In the genomic region with DNA sequence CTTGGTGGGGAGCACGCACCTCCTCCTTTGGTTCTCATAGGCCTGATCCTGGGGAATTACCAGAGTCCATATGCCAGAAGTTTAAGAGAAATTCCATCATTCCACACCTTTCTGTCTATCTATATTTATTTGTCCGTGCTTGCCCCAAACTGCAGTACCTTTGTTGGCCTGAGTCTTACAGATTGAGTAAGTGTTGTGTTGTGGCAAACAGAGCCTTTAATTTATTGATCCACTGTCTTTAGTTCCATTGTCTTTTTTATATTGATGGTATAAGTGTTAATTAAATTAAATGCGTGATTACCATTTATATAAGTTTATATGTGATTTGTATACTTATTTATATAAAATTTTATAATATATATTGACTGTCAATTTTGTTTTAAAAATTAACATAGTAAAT, we compare ENCODE assay signal across 15 cellular contexts. TPM values are rescaled to one million over a fixed set of nuclear protein-coding genes. Genes with fewer than 3 reads are reported as not detected.
A peak's percentile ranks its signal among the peaks of the same experiment; 100 is the strongest.
DNase-seq lines count a peak whose midpoint lies in the region; ATAC-seq and TF ChIP-seq lines count a peak whose summit lies in the region.
"Had no signal": no experiment of that assay in that cellular context is flagged by ENCODE, and none has a peak within 500 bp of the region (broad histone marks: within the 10 kb centered on the region; RNA-seq: fewer than 3 reads in every experiment).

No MANE protein-coding gene starts in this region.

- ATAC-seq in HG02798 (IDR thresholded peaks at IDR 0.05; ENCODE audit: poor library complexity, unreplicated experiment): no peak
- no peak for ATAC-seq in effector memory CD8-positive, alpha-beta T cell (replicated peaks)
- ATAC-seq: right cardiac atrium had no signal

- H3K4me3 ChIP-seq in NB4 (ENCODE audit: low read depth, low read length): no peak overlapping the region
- no peak overlapping the region for H3K4me3 ChIP-seq in uterus

- TF ChIP-seq POLR2A in NB4 (IDR thresholded peaks at IDR 0.05; ENCODE audit: extremely low read depth, insufficient read length): no peak
- no peak for TF ChIP-seq POLR2A in uterus (IDR thresholded peaks at IDR 0.05)

- H3K4me1 ChIP-seq in uterus: no peaks in the 10 kb centered on the region

- H3K4me3 Mint-ChIP-seq in endothelial cell (ENCODE audit: unreplicated experiment): no peak overlapping the region
- no peak overlapping the region for H3K4me3 Mint-ChIP-seq in progenitor cell of endocrine pancreas (ENCODE audit: low read depth)
- no peak overlapping the region for H3K4me3 Mint-ChIP-seq in effector memory CD8-positive, alpha-beta T cell

- peak; percentile 30 for DNase-seq in DMS 273 (lab: John Stamatoyannopoulos, UW; ENCODE audit: unreplicated experiment)
- DNase-seq in DMS 273 treated with DMSO at 0.1 percent for 48 hours (lab: John Stamatoyannopoulos, UW): no peak
- DNase-seq in NB4 (ENCODE audit: low read depth): peak; percentile 11
- DNase-seq in endothelial cell (ENCODE audit: low spot score): no peak
- DNase-seq in progenitor cell of endocrine pancreas (ENCODE audit: low spot score, unreplicated experiment): no peak
- no peak for DNase-seq in uterus
- no peak for DNase-seq in effector memory CD8-positive, alpha-beta T cell
- DNase-seq: activated CD4-positive, CD25-positive, alpha-beta regulatory T cell treated with anti-CD3 and anti-CD28 coated beads, Interleukin-2, amount 50 U/mL, for 72 hours; erythroblast; Karpas-422; NCI-H446 treated with DMSO at 0.1 percent for 48 hours; SHP77 had no signal

- TF ChIP-seq CTCF in NB4 (IDR thresholded peaks at IDR 0.05; ENCODE audit: low read depth, low read length): no peak
- TF ChIP-seq CTCF in endothelial cell (IDR thresholded peaks at IDR 0.05; ENCODE audit: unreplicated experiment): peak; percentile 38
- peak; percentile 54 for TF ChIP-seq CTCF in progenitor cell of endocrine pancreas (IDR thresholded peaks at IDR 0.05; ENCODE audit: unreplicated experiment)
- TF ChIP-seq CTCF in uterus (IDR thresholded peaks at IDR 0.05): no peak

- H3K9me3 Mint-ChIP-seq in endothelial cell (ENCODE audit: unreplicated experiment) (no peaks in the 10 kb centered on the region), progenitor cell of endocrine pancreas (ENCODE audit: low read depth) (no peaks in the 10 kb centered on the region)
- no peaks in the 10 kb centered on the region for H3K9me3 Mint-ChIP-seq in effector memory CD8-positive, alpha-beta T cell

- no peaks in the 10 kb centered on the region for H3K27me3 ChIP-seq in uterus

- H3K9me3 ChIP-seq in uterus: no peaks in the 10 kb centered on the region

- H3K27ac Mint-ChIP-seq in endothelial cell (ENCODE audit: unreplicated experiment) (no peak overlapping the region), progenitor cell of endocrine pancreas (no peak overlapping the region)
- no peak overlapping the region for H3K27ac Mint-ChIP-seq in effector memory CD8-positive, alpha-beta T cell

- no peaks in the 10 kb centered on the region for H3K36me3 ChIP-seq in uterus

- H3K4me1 Mint-ChIP-seq in endothelial cell (ENCODE audit: unreplicated experiment) (peaks cover 3% of the 10 kb centered on the region), progenitor cell of endocrine pancreas (ENCODE audit: low read depth) (peaks cover 3% of the 10 kb centered on the region)
- no peaks in the 10 kb centered on the region for H3K4me1 Mint-ChIP-seq in effector memory CD8-positive, alpha-beta T cell (ENCODE audit: low read depth in 2 of 2)

- H3K27me3 Mint-ChIP-seq in endothelial cell (ENCODE audit: unreplicated experiment): peaks cover 2% of the 10 kb centered on the region
- H3K27me3 Mint-ChIP-seq in progenitor cell of endocrine pancreas: no peaks in the 10 kb centered on the region
- H3K27me3 Mint-ChIP-seq in effector memory CD8-positive, alpha-beta T cell: peaks cover 12 to 35% of the 10 kb centered on the region in 2 donors

- no peak overlapping the region for H3K27ac ChIP-seq in uterus
- H3K27ac ChIP-seq: 22Rv1 had no signal

- intact Hi-C loops in uterus (cut with DNase I; ENCODE audit: low total_unique reads): no loop called here

- H3K36me3 Mint-ChIP-seq in endothelial cell (ENCODE audit: low read depth, unreplicated experiment): no peaks in the 10 kb centered on the region
- H3K36me3 Mint-ChIP-seq in progenitor cell of endocrine pancreas (ENCODE audit: insufficient read depth): no peaks in the 10 kb centered on the region
- no peaks in the 10 kb centered on the region for H3K36me3 Mint-ChIP-seq in effector memory CD8-positive, alpha-beta T cell (ENCODE audit: insufficient read depth)

RNA-seq across cellular contexts. Expression of a gene that starts 4.9 kb away (rescaled TPM):
- total RNA-seq in endothelial cell (ENCODE audit: unreplicated experiment) (3.4 TPM), progenitor cell of endocrine pancreas (2.2 and 2.7 TPM in 2 replicates), uterus (10 to 100 TPM in 1 of 4 donors, 1 to 10 TPM in 2, not detected in 1; 1.1 to 27.9 (median 8.1) TPM)

RNA-seq across cellular contexts. Expression of a gene that starts 11.1 kb away (rescaled TPM):
- total RNA-seq in endothelial cell (ENCODE audit: unreplicated experiment) (0.59 TPM), progenitor cell of endocrine pancreas (1.3 and 1.8 TPM in 2 replicates), uterus (1 to 10 TPM in 2 of 4 donors, under 1 TPM in 1, not detected in 1; 0.26 to 4.1 (median 2.2) TPM)

Comparison
In these comparisons a context has a peak if more than half of its experiments do, and no peak if none do; other contexts are left out.
1. DNase-seq: peak in DMS 273 (single experiment) and NB4 (single experiment); none in DMS 273 treated with DMSO at 0.1 percent for 48 hours (single experiment), endothelial cell (single experiment), progenitor cell of endocrine pancreas (single experiment), uterus (0 of 2) and effector memory CD8-positive, alpha-beta T cell (0 of 3).
2. CTCF ChIP-seq: peak in endothelial cell (single experiment) and progenitor cell of endocrine pancreas (single experiment); none in NB4 (single experiment) and uterus (0 of 4).